17 cellular contexts compared by ENCODE assay signal in genomic region chr21:46314441-46315020, GRCh38. TPM values are rescaled to one million over a fixed set of nuclear protein-coding genes. Genes with fewer than 3 reads are reported as not detected.
DNase-seq lines count a peak whose midpoint lies in the region; FAIRE-seq and TF ChIP-seq lines count a peak whose summit lies in the region.
"Had no signal": no experiment of that assay in that cellular context is flagged by ENCODE, and none has a peak within 500 bp of the region (broad histone marks: within the 10 kb centered on the region; RNA-seq: fewer than 3 reads in every experiment).

No MANE protein-coding gene starts in this region.

- H3K4me3 ChIP-seq in H7 (ENCODE audit: insufficient read depth, low read depth, low read length) (no peak overlapping the region), NT2/D1 (ENCODE audit: insufficient read length, low read depth) (no peak overlapping the region), H1 (ENCODE audit: extremely low read depth in 1 of 4, insufficient read depth in 2 of 4, low read depth in 3 of 4, low read length in 4 of 4) (no peak overlapping the region), osteoblast (ENCODE audit: insufficient read depth, low read length) (no peak overlapping the region)
- H3K4me3 ChIP-seq: GM23248 had no signal

- 0 out of 2 replicates have a peak overlapping the region, but pooled peaks have one; percentile 31 for H4K8ac ChIP-seq in H1 (ENCODE audit: extremely low read depth, insufficient read depth, low read length)

- no peaks in the 10 kb centered on the region; the same call in 1 of the 2 replicates for H3K79me1 ChIP-seq in H1 (ENCODE audit: low read depth, low read length)

- CTCF ChIA-PET in H1 (lab: Charles Lee; ENCODE audit: partially characterized antibody), result interaction anchor here (0.6 to 1.5 kb wide), 7 partner anchors 14 to 97 kb away, joined by 3 to 4 read pairs (median 3); no protein-coding TSS in a partner anchor

- H2BK15ac ChIP-seq in H1 (ENCODE audit: low read length), result no peak overlapping the region

- H2BK5ac ChIP-seq in H1 (ENCODE audit: low read depth, low read length), result no peak overlapping the region

- no peak overlapping the region for H3K14ac ChIP-seq in H1 (ENCODE audit: insufficient read length)

- H3K4me2 ChIP-seq in H1 (ENCODE audit: insufficient read depth in 1 of 2, low read depth in 2 of 2, low read length in 2 of 2) (no peak overlapping the region), osteoblast (ENCODE audit: insufficient read depth, low read length) (no peak overlapping the region)
- H3K4me2 ChIP-seq: KMS-11 had no signal

- H3K23ac ChIP-seq in H1 (ENCODE audit: insufficient read length), result no peak overlapping the region

- TF ChIP-seq POLR2A in H1 (IDR thresholded peaks at IDR 0.05; ENCODE audit: control extremely low read depth in 1 of 2, low read depth in 2 of 2, low read length in 2 of 2), result no peak

- H3K9me3 ChIP-seq in NT2/D1 (ENCODE audit: insufficient read depth, low read length), result no peaks in the 10 kb centered on the region
- no peaks in the 10 kb centered on the region for H3K9me3 ChIP-seq in H1 (ENCODE audit: insufficient read depth in 2 of 2, low read depth in 1 of 2, low read length in 1 of 2)
- no peaks in the 10 kb centered on the region for H3K9me3 ChIP-seq in osteoblast (ENCODE audit: low read depth, low read length)
- H3K9me3 ChIP-seq: BE2C had no signal

- peaks cover 3% of the 10 kb centered on the region for H3K9me3 Mint-ChIP-seq in activated CD4-positive, alpha-beta T cell treated with anti-CD3 and anti-CD28 coated beads, Interleukin-2, amount 10 ng/mL, durations not matched to agents 24 days and 14 days
- H3K9me3 Mint-ChIP-seq: IgD-negative memory B cell had no signal

- no peak overlapping the region for H4K91ac ChIP-seq in H1 (replicated peaks; ENCODE audit: insufficient read length, low read length)

- no peak for FAIRE-seq in H1 (lab: Jason Lieb, UNC)
- FAIRE-seq: A204.1 had no signal

- H3K27me3 Mint-ChIP-seq in activated CD4-positive, alpha-beta T cell treated with anti-CD3 and anti-CD28 coated beads, Interleukin-2, amount 10 ng/mL, durations not matched to agents 24 days and 14 days, result no peaks in the 10 kb centered on the region
- H3K27me3 Mint-ChIP-seq: CD4-positive, alpha-beta memory T cell; IgD-negative memory B cell had no signal

- H3K4me1 ChIP-seq in NT2/D1 (ENCODE audit: insufficient read depth, insufficient read length) (peaks cover 23% of the 10 kb centered on the region), H1 (replicated peaks in 1 of 4; ENCODE audit: control insufficient read depth in 3 of 4, insufficient read depth in 4 of 4, low read length in 3 of 4) (peaks cover 0 to 16% (median 8%) of the 10 kb centered on the region in 4 experiments; a peak in 5 of 7 replicates), osteoblast (ENCODE audit: insufficient read depth, low read length) (no peaks in the 10 kb centered on the region)
- H3K4me1 ChIP-seq: BE2C had no signal

- no peak overlapping the region for H3K56ac ChIP-seq in H1 (replicated peaks; ENCODE audit: insufficient read length, low read depth, low read length)

- H3K27me3 ChIP-seq in H7 (ENCODE audit: control insufficient read depth, insufficient read depth, low read length), result no peaks in the 10 kb centered on the region
- no peaks in the 10 kb centered on the region for H3K27me3 ChIP-seq in NT2/D1 (ENCODE audit: insufficient read depth, insufficient read length)
- no peaks in the 10 kb centered on the region for H3K27me3 ChIP-seq in H1 (replicated peaks in 1 of 4; ENCODE audit: control insufficient read depth in 3 of 4, extremely low read depth in 1 of 4, insufficient read depth in 3 of 4, low read length in 3 of 4)
- H3K27me3 ChIP-seq in osteoblast (ENCODE audit: insufficient read depth, low read length), result no peaks in the 10 kb centered on the region
- H3K27me3 ChIP-seq: BE2C had no signal

- peak; percentile 75 for DNase-seq in H7
- DNase-seq in NT2/D1 (ENCODE audit: low read depth, low spot score), result no peak
- peak in 1 of 2 experiments; percentile 48 for DNase-seq in H1 (ENCODE audit: low read depth in 1 of 2, low spot score in 2 of 2)
- peak; percentile 69 for DNase-seq in osteoblast (ENCODE audit: insufficient read length, low spot score, missing footprints)
- no peak for DNase-seq in NCI-H1694 (lab: John Stamatoyannopoulos, UW)
- DNase-seq in activated CD4-positive, alpha-beta T cell treated with anti-CD3 and anti-CD28 coated beads, Interleukin-2, amount 10 ng/mL, durations not matched to agents 24 days and 14 days, result no peak
- DNase-seq in cortex of kidney (lab: John Stamatoyannopoulos, UW), result no peak
- DNase-seq: BE2C; CD4-positive, alpha-beta memory T cell; DMS79 treated with DMSO at 0.1 percent for 48 hours; GF-D8; GM23248; HCEC 1CT had no signal

- POLR2A ChIA-PET in H1 (lab: Charles Lee; ENCODE audit: partially characterized antibody), result interaction anchor here (0.5 to 3.2 kb wide), 9 partner anchors 8 to 140 kb away, joined by 3 to 24 read pairs (median 3); partner anchors contain the start of genes C21orf58 and MCM3AP

- intact Hi-C loops in activated CD4-positive, alpha-beta T cell treated with anti-CD3 and anti-CD28 coated beads, Interleukin-2, amount 10 ng/mL, durations not matched to agents 24 days and 14 days (cut with micrococcal nuclease), result no loop called here

- H3K36me3 ChIP-seq in H7 (replicated peaks; ENCODE audit: control insufficient read depth, insufficient read depth, low read length) (peaks cover 11% of the 10 kb centered on the region), NT2/D1 (ENCODE audit: insufficient read depth, insufficient read length, low read length) (peaks cover 79% of the 10 kb centered on the region), H1 (ENCODE audit: control insufficient read depth in 2 of 4, insufficient read depth in 4 of 4, low read length in 3 of 4) (peaks cover 0 to 19% (median 13%) of the 10 kb centered on the region in 4 experiments; a peak in 5 of 8 replicates), osteoblast (ENCODE audit: insufficient read depth, low read length) (no peaks in the 10 kb centered on the region)

- H2AK5ac ChIP-seq in H1 (ENCODE audit: low read depth, low read length), result no peak overlapping the region

- H3K27ac ChIP-seq in H1 (ENCODE audit: low read depth, low read length) (no peak overlapping the region), osteoblast (ENCODE audit: low read depth, low read length) (no peak overlapping the region)
- H3K27ac ChIP-seq: C4-2B, GM23248, KMS-11 had no signal

- TF ChIP-seq EP300 in H1 (IDR thresholded peaks at IDR 0.05; ENCODE audit: borderline replicate concordance in 1 of 2, low read depth in 2 of 2, low read length in 2 of 2), result no peak

- no peak overlapping the region for H3K4me3 Mint-ChIP-seq in activated CD4-positive, alpha-beta T cell treated with anti-CD3 and anti-CD28 coated beads, Interleukin-2, amount 10 ng/mL, durations not matched to agents 24 days and 14 days
- H3K4me3 Mint-ChIP-seq: CD4-positive, alpha-beta memory T cell; IgD-negative memory B cell had no signal

- H4K20me1 ChIP-seq in H1 (replicated peaks in 1 of 2; ENCODE audit: control insufficient read depth in 1 of 2, insufficient read depth in 2 of 2, low read length in 2 of 2), result peaks cover 4 to 22% of the 10 kb centered on the region in 2 experiments
- H4K20me1 ChIP-seq in osteoblast (ENCODE audit: insufficient read depth, low read length), result no peaks in the 10 kb centered on the region

- H2BK120ac ChIP-seq in H1 (replicated peaks; ENCODE audit: low read depth, low read length), result no peak overlapping the region

- H3K79me2 ChIP-seq in H1 (ENCODE audit: control insufficient read depth in 1 of 2, insufficient read depth in 2 of 2, low read length in 2 of 2) (no peaks in the 10 kb centered on the region), osteoblast (ENCODE audit: insufficient read depth, low read length) (peaks cover 2% of the 10 kb centered on the region)

- TF ChIP-seq CTCF in H1 (IDR thresholded peaks at IDR 0.05; ENCODE audit: control extremely low read depth in 1 of 3, insufficient read depth in 1 of 3, low read depth in 1 of 3, low read length in 3 of 3), result peak; percentile 20 to 43 (median 38); a peak in 3 of 4 replicates
- TF ChIP-seq CTCF in osteoblast (IDR thresholded peaks at IDR 0.05; ENCODE audit: extremely low read depth, low read depth, low read length), result no peak

- H3K4me1 Mint-ChIP-seq in activated CD4-positive, alpha-beta T cell treated with anti-CD3 and anti-CD28 coated beads, Interleukin-2, amount 10 ng/mL, durations not matched to agents 24 days and 14 days, result no peaks in the 10 kb centered on the region
- H3K4me1 Mint-ChIP-seq: CD4-positive, alpha-beta memory T cell; IgD-negative memory B cell had no signal

- no peak overlapping the region for H3K4ac ChIP-seq in H1 (replicated peaks; ENCODE audit: insufficient read length, low read depth, low read length)

- 82% methylated on average over 21 of the region's 22 CpGs; no CpG with 5 or more reads in 1 of the 2 experiments for WGBS in H1 (ENCODE audit: extremely low coverage in 1 of 2, insufficient coverage in 1 of 2, insufficient read length in 1 of 2, insufficient replicate concordance in 2 of 2, low coverage in 1 of 2, low lambda C conversion rate in 2 of 2, missing lambda C conversion rate in 1 of 2), 2 experiments

- TF ChIP-seq RAD21 in H1 (IDR thresholded peaks at IDR 0.05 in 1 of 2, conservative IDR thresholded peaks at IDR 0.05 in 1 of 2; ENCODE audit: low read depth in 2 of 2, low read length in 2 of 2), result peak; percentile 18 to 24; a peak in 2 of 4 replicates

- no peak overlapping the region for H2BK12ac ChIP-seq in H1 (ENCODE audit: low read depth, low read length)

- H3K9ac ChIP-seq in NT2/D1 (ENCODE audit: insufficient read length, low read depth), result peak overlapping the region; percentile 13
- H3K9ac ChIP-seq in H1 (replicated peaks in 1 of 4; ENCODE audit: extremely low read depth in 1 of 4, low read depth in 3 of 4, low read length in 3 of 4), result no peak overlapping the region
- H3K9ac ChIP-seq: GM23248, KMS-11 had no signal

- no peak overlapping the region for H2BK20ac ChIP-seq in H1 (ENCODE audit: low read length)

- H3K18ac ChIP-seq in H1 (ENCODE audit: extremely low read depth, low read length), result no peak overlapping the region

- H3K23me2 ChIP-seq in H1 (ENCODE audit: low read depth, low read length), result peaks cover 6% of the 10 kb centered on the region; the same call in 1 of the 2 replicates

- H2AFZ ChIP-seq in H1 (ENCODE audit: low read length), result no peak overlapping the region
- no peak overlapping the region for H2AFZ ChIP-seq in osteoblast (ENCODE audit: low read length)
- H2AFZ ChIP-seq: GM23248 had no signal

- no peak overlapping the region for H4K5ac ChIP-seq in H1 (ENCODE audit: insufficient read length, low read depth, low read length)

- peaks cover 30% of the 10 kb centered on the region for H3K36me3 Mint-ChIP-seq in activated CD4-positive, alpha-beta T cell treated with anti-CD3 and anti-CD28 coated beads, Interleukin-2, amount 10 ng/mL, durations not matched to agents 24 days and 14 days (ENCODE audit: low read depth)
- H3K36me3 Mint-ChIP-seq: CD4-positive, alpha-beta memory T cell; IgD-negative memory B cell had no signal

- H3K27ac Mint-ChIP-seq in activated CD4-positive, alpha-beta T cell treated with anti-CD3 and anti-CD28 coated beads, Interleukin-2, amount 10 ng/mL, durations not matched to agents 24 days and 14 days, result no peak overlapping the region
- H3K27ac Mint-ChIP-seq: IgD-negative memory B cell had no signal

RNA-seq across cellular contexts. Expression of gene C21orf58, which starts 9.1 kb away (rescaled TPM):
- 16.8 and 26.4 TPM in 2 replicates for total RNA-seq in H7 (2014; rRNA removed; shearing (Covaris generic))
- 22.4 and 26.1 TPM in 2 replicates for total RNA-seq in H1 (2021; fragmentation: NEBNext Ultra II Directional; extraction: Animal tissue kit (Norgen Biotek cat#: 25700))
- polyA plus RNA-seq in H1 (2011; rRNA removed), result 13.8 and 27.8 TPM in 2 replicates
- polyA plus RNA-seq in H1 (2011; cell fraction: cytosol; rRNA removed), result 26.1 TPM
- 101 TPM for polyA plus RNA-seq in H1 (2011; cell fraction: nucleus; rRNA removed)
- 14.7 to 21.7 TPM (median 19.3 TPM) in 4 replicates for polyA plus RNA-seq in H1 (2012, experiment 1 of 2)
- polyA plus RNA-seq in H1 (2012, experiment 2 of 2), result 9.2 TPM
- polyA plus RNA-seq in H1 (2013, experiment 1 of 2), result 20.8 TPM
- polyA plus RNA-seq in H1 (2013, experiment 2 of 2), result 17.7 TPM
- polyA minus RNA-seq in H1 (2011; rRNA and poly(A)+ RNA removed), result 12.4 and 19.3 TPM in 2 replicates
- polyA minus RNA-seq in H1 (2011; cell fraction: cytosol; rRNA and poly(A)+ RNA removed), result 13.4 TPM
- 45.4 TPM for polyA minus RNA-seq in H1 (2011; cell fraction: nucleus; rRNA and poly(A)+ RNA removed)
- total RNA-seq in osteoblast, result 2.2 and 3.2 TPM in 2 replicates
- total RNA-seq in activated CD4-positive, alpha-beta T cell treated with anti-CD3 and anti-CD28 coated beads, Interleukin-2, amount 10 ng/mL, durations not matched to agents 24 days and 14 days, result 28.4 and 33.4 TPM in 2 replicates

RNA-seq across cellular contexts. Expression of gene PCNT, which starts 9.4 kb away (rescaled TPM):
- 20.7 and 37.7 TPM in 2 replicates for total RNA-seq in H7 (2014; rRNA removed; shearing (Covaris generic))
- 39.5 and 45.1 TPM in 2 replicates for total RNA-seq in H1 (2021; fragmentation: NEBNext Ultra II Directional; extraction: Animal tissue kit (Norgen Biotek cat#: 25700))
- 9.9 and 12.0 TPM in 2 replicates for polyA plus RNA-seq in H1 (2011; rRNA removed)
- 14.8 TPM for polyA plus RNA-seq in H1 (2011; cell fraction: cytosol; rRNA removed)
- 59.4 TPM for polyA plus RNA-seq in H1 (2011; cell fraction: nucleus; rRNA removed)
- polyA plus RNA-seq in H1 (2012, experiment 1 of 2), result 22.2 to 29.2 TPM (median 25.6 TPM) in 4 replicates
- 4.6 TPM for polyA plus RNA-seq in H1 (2012, experiment 2 of 2)
- polyA plus RNA-seq in H1 (2013, experiment 1 of 2), result 16.7 TPM
- polyA plus RNA-seq in H1 (2013, experiment 2 of 2), result 13.8 TPM
- 79.7 and 87.0 TPM in 2 replicates for polyA minus RNA-seq in H1 (2011; rRNA and poly(A)+ RNA removed)
- polyA minus RNA-seq in H1 (2011; cell fraction: cytosol; rRNA and poly(A)+ RNA removed), result 19.8 TPM
- 25.9 TPM for polyA minus RNA-seq in H1 (2011; cell fraction: nucleus; rRNA and poly(A)+ RNA removed)
- 19.2 and 23.0 TPM in 2 replicates for total RNA-seq in osteoblast
- total RNA-seq in activated CD4-positive, alpha-beta T cell treated with anti-CD3 and anti-CD28 coated beads, Interleukin-2, amount 10 ng/mL, durations not matched to agents 24 days and 14 days, result 52.0 and 61.2 TPM in 2 replicates

RNA-seq across cellular contexts. Expression of gene YBEY, which starts 28.4 kb away (rescaled TPM):
- 28.0 and 35.0 TPM in 2 replicates for total RNA-seq in H7 (2014; rRNA removed; shearing (Covaris generic))
- 26.6 and 26.9 TPM in 2 replicates for total RNA-seq in H1 (2021; fragmentation: NEBNext Ultra II Directional; extraction: Animal tissue kit (Norgen Biotek cat#: 25700))
- 23.7 and 31.9 TPM in 2 replicates for polyA plus RNA-seq in H1 (2011; rRNA removed)
- 32.7 TPM for polyA plus RNA-seq in H1 (2011; cell fraction: cytosol; rRNA removed)
- 12.1 TPM for polyA plus RNA-seq in H1 (2011; cell fraction: nucleus; rRNA removed)
- 28.6 to 46.1 TPM (median 29.9 TPM) in 4 replicates for polyA plus RNA-seq in H1 (2012, experiment 1 of 2)
- 36.9 TPM for polyA plus RNA-seq in H1 (2012, experiment 2 of 2)
- 23.5 TPM for polyA plus RNA-seq in H1 (2013, experiment 1 of 2)
- 21.8 TPM for polyA plus RNA-seq in H1 (2013, experiment 2 of 2)
- polyA minus RNA-seq in H1 (2011; rRNA and poly(A)+ RNA removed), result 19.1 and 20.3 TPM in 2 replicates
- polyA minus RNA-seq in H1 (2011; cell fraction: cytosol; rRNA and poly(A)+ RNA removed), result 16.4 TPM
- polyA minus RNA-seq in H1 (2011; cell fraction: nucleus; rRNA and poly(A)+ RNA removed), result 12.5 TPM
- total RNA-seq in osteoblast, result 12.4 and 18.8 TPM in 2 replicates
- total RNA-seq in activated CD4-positive, alpha-beta T cell treated with anti-CD3 and anti-CD28 coated beads, Interleukin-2, amount 10 ng/mL, durations not matched to agents 24 days and 14 days, result 16.2 and 18.2 TPM in 2 replicates

RNA-seq across cellular contexts. Expression of gene MCM3AP, which starts 29.1 kb away (rescaled TPM):
- 84.8 and 112 TPM in 2 replicates for total RNA-seq in H7 (2014; rRNA removed; shearing (Covaris generic))
- total RNA-seq in H1 (2021; fragmentation: NEBNext Ultra II Directional; extraction: Animal tissue kit (Norgen Biotek cat#: 25700)), result 119 and 124 TPM in 2 replicates
- 37.2 and 65.4 TPM in 2 replicates for polyA plus RNA-seq in H1 (2011; rRNA removed)
- 47.1 TPM for polyA plus RNA-seq in H1 (2011; cell fraction: cytosol; rRNA removed)
- 88.7 TPM for polyA plus RNA-seq in H1 (2011; cell fraction: nucleus; rRNA removed)
- polyA plus RNA-seq in H1 (2012, experiment 1 of 2), result 67.6 to 78.6 TPM (median 75.2 TPM) in 4 replicates
- polyA plus RNA-seq in H1 (2012, experiment 2 of 2), result 27.6 TPM
- 51.2 TPM for polyA plus RNA-seq in H1 (2013, experiment 1 of 2)
- polyA plus RNA-seq in H1 (2013, experiment 2 of 2), result 47.8 TPM
- 87.3 and 109 TPM in 2 replicates for polyA minus RNA-seq in H1 (2011; rRNA and poly(A)+ RNA removed)
- polyA minus RNA-seq in H1 (2011; cell fraction: cytosol; rRNA and poly(A)+ RNA removed), result 80.6 TPM
- polyA minus RNA-seq in H1 (2011; cell fraction: nucleus; rRNA and poly(A)+ RNA removed), result 130 TPM
- total RNA-seq in osteoblast, result 63.6 and 64.8 TPM in 2 replicates
- total RNA-seq in activated CD4-positive, alpha-beta T cell treated with anti-CD3 and anti-CD28 coated beads, Interleukin-2, amount 10 ng/mL, durations not matched to agents 24 days and 14 days, result 129 and 138 TPM in 2 replicates

Comparison
In these comparisons a context has a peak if more than half of its experiments do, and no peak if none do; other contexts are left out.
1. DNase-seq: peak in H7 (single experiment) and osteoblast (single experiment); none in NT2/D1 (single experiment), NCI-H1694 (single experiment), activated CD4-positive, alpha-beta T cell treated with anti-CD3 and anti-CD28 coated beads, Interleukin-2, amount 10 ng/mL, durations not matched to agents 24 days and 14 days (single experiment) and cortex of kidney (single experiment).